In the genomic region with DNA sequence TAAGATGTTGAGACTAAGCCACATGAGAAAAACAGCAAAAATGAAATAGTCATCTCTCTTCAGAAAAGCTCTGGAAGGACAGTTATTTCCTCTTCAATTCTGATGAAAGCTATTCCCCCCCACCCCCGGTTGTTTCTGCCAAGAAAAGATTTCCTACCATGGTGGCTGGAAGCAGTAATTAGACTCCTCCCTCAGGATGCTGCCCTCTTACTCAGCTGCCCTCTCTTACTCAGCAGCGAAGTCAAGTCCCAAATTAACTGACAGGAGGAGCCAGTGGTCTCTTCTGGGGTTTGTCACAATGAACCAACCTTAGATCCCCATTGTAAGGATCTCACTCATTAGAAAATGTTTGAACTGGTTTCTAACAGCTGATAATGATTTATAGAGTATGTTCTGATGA, we compare ENCODE assay signal across 13 cellular contexts. TPM values are rescaled to one million over a fixed set of nuclear protein-coding genes. Genes with fewer than 3 reads are reported as not detected.
A peak's percentile ranks its signal among the peaks of the same experiment; 100 is the strongest.
DNase-seq lines count a peak whose midpoint lies in the region; ATAC-seq and TF ChIP-seq lines count a peak whose summit lies in the region.
"Had no signal": no experiment of that assay in that cellular context is flagged by ENCODE, and none has a peak within 500 bp of the region (broad histone marks: within the 10 kb centered on the region; RNA-seq: fewer than 3 reads in every experiment).

No MANE protein-coding gene starts in this region.

- no peak overlapping the region for H3K4ac ChIP-seq in IMR-90 (ENCODE audit: low read depth, low read length)

- no peak for TF ChIP-seq POLR2A in IMR-90 (IDR thresholded peaks at IDR 0.05; ENCODE audit: low read depth, low read length)

- no peaks in the 10 kb centered on the region; the same call in 1 of the 2 replicates for H3K4me1 ChIP-seq in IMR-90 (ENCODE audit: control insufficient read depth, insufficient read depth, low read length)
- H3K4me1 ChIP-seq: left ventricle myocardium inferior, prostate gland had no signal

- H3K18ac ChIP-seq in IMR-90 (ENCODE audit: low read depth, low read length), result no peak overlapping the region

- dilution Hi-C loops in IMR-90 (cut with HindIII; ENCODE audit: low sequenced_read_pairs, unreplicated experiment), result no loop called here

- no peak overlapping the region for H3K14ac ChIP-seq in IMR-90 (replicated peaks; ENCODE audit: low read depth, low read length)

- no peak for TF ChIP-seq RAD21 in IMR-90 (IDR thresholded peaks at IDR 0.05; ENCODE audit: low read length)

- no peak overlapping the region for H2AK9ac ChIP-seq in IMR-90 (replicated peaks; ENCODE audit: low read depth, low read length, poor library complexity)

- no peak overlapping the region for H2BK5ac ChIP-seq in IMR-90 (ENCODE audit: low read depth, low read length, poor library complexity, severe bottlenecking)

- H4K5ac ChIP-seq in IMR-90 (ENCODE audit: low read depth, low read length), result no peak overlapping the region

- no peak overlapping the region for H2BK15ac ChIP-seq in IMR-90 (ENCODE audit: low read depth, low read length)

- no peaks in the 10 kb centered on the region; the same call in 1 of the 2 replicates for H3K9me1 ChIP-seq in IMR-90 (ENCODE audit: insufficient read depth, low read length)

- H3K9me3 Mint-ChIP-seq in activated CD4-positive, alpha-beta T cell treated with anti-CD3 and anti-CD28 coated beads for 36 hours (ENCODE audit: low read depth), result no peaks in the 10 kb centered on the region
- no peaks in the 10 kb centered on the region for H3K9me3 Mint-ChIP-seq in activated CD4-positive, alpha-beta T cell treated with anti-CD3 and anti-CD28 coated beads, Interleukin-2, amount 10 ng/mL, durations not matched to agents 7 days and 5 days

- no peaks in the 10 kb centered on the region for H3K79me1 ChIP-seq in IMR-90 (ENCODE audit: low read depth in 1 of 2, low read length in 2 of 2)

- H2BK20ac ChIP-seq in IMR-90 (ENCODE audit: low read depth, low read length), result no peak overlapping the region

- H3K4me3 Mint-ChIP-seq in activated CD4-positive, alpha-beta T cell treated with anti-CD3 and anti-CD28 coated beads for 36 hours, result no peak overlapping the region
- H3K4me3 Mint-ChIP-seq in activated CD4-positive, alpha-beta T cell treated with anti-CD3 and anti-CD28 coated beads, Interleukin-2, amount 10 ng/mL, durations not matched to agents 7 days and 5 days, result no peak overlapping the region

- no peak overlapping the region for H3K4me3 ChIP-seq in IMR-90 (ENCODE audit: insufficient read depth, low read depth, low read length)
- H3K4me3 ChIP-seq: left ventricle myocardium inferior, prostate gland had no signal

- CTCF ChIA-PET in activated CD4-positive, alpha-beta T cell treated with anti-CD3 and anti-CD28 coated beads for 36 hours (lab: Charles Lee), result interaction anchor here (0.8 kb wide), 1 partner anchor 103 kb away, joined by 3 read pairs; no protein-coding TSS in a partner anchor
- CTCF ChIA-PET in activated CD4-positive, alpha-beta T cell treated with anti-CD3 and anti-CD28 coated beads, Interleukin-2, amount 10 ng/mL, durations not matched to agents 7 days and 5 days (lab: Charles Lee), result no interaction called here
- CTCF ChIA-PET in IMR-90 (lab: Yijun Ruan, JAX), result no interaction called here

- DNase-seq in activated CD4-positive, alpha-beta T cell treated with anti-CD3 and anti-CD28 coated beads for 36 hours, result peak; percentile 18
- DNase-seq in activated CD4-positive, alpha-beta T cell treated with anti-CD3 and anti-CD28 coated beads, Interleukin-2, amount 10 ng/mL, durations not matched to agents 7 days and 5 days, result no peak
- DNase-seq in IMR-90 (peak; percentile 74), caudate nucleus (lab: John Stamatoyannopoulos, UW) (no peak), lung microvascular endothelial cell (ENCODE audit: low read depth in 2 of 2) (peak; percentile 13 to 73)
- DNase-seq in activated T-cell treated with anti-CD3 and anti-CD28 coated beads, Interleukin-2, amount 50 U/mL, for 1 hour, result no peak
- DNase-seq: activated effector memory CD4-positive, alpha-beta T cell treated with anti-CD3 and anti-CD28 coated beads, Interleukin-2, amount 50 U/mL, for 16 hours; AML-193; KBM-7; left ventricle myocardium inferior had no signal

- no peak overlapping the region for H3K9ac ChIP-seq in IMR-90 (ENCODE audit: low read depth, low read length)

- no peak overlapping the region for H2BK120ac ChIP-seq in IMR-90 (ENCODE audit: low read depth, low read length)

- H2AFZ ChIP-seq in IMR-90 (replicated peaks; ENCODE audit: low read length, poor library complexity), result no peak overlapping the region

- intact Hi-C loops in activated CD4-positive, alpha-beta T cell treated with anti-CD3 and anti-CD28 coated beads for 36 hours (cut with DNase I, micrococcal nuclease), result no loop called here
- intact Hi-C loops in IMR-90 (cut with micrococcal nuclease), result no loop called here

- in situ Hi-C loops in IMR-90 (cut with MboI; ENCODE audit: low sequenced_read_pairs), result no loop called here

- peak overlapping the region; percentile 19 for H3K27ac Mint-ChIP-seq in activated CD4-positive, alpha-beta T cell treated with anti-CD3 and anti-CD28 coated beads for 36 hours
- no peak overlapping the region for H3K27ac Mint-ChIP-seq in activated CD4-positive, alpha-beta T cell treated with anti-CD3 and anti-CD28 coated beads, Interleukin-2, amount 10 ng/mL, durations not matched to agents 7 days and 5 days

- H3K4me1 Mint-ChIP-seq in activated CD4-positive, alpha-beta T cell treated with anti-CD3 and anti-CD28 coated beads for 36 hours, result peaks cover 6% of the 10 kb centered on the region
- H3K4me1 Mint-ChIP-seq in activated CD4-positive, alpha-beta T cell treated with anti-CD3 and anti-CD28 coated beads, Interleukin-2, amount 10 ng/mL, durations not matched to agents 7 days and 5 days, result no peaks in the 10 kb centered on the region

- H2AK5ac ChIP-seq in IMR-90 (ENCODE audit: low read depth, low read length), result no peak overlapping the region

- H3K27ac ChIP-seq in IMR-90 (ENCODE audit: insufficient read depth, low read length) (no peak overlapping the region), caudate nucleus (ENCODE audit: low read depth, low read length) (peak overlapping the region; percentile 59)
- H3K27ac ChIP-seq: left ventricle myocardium inferior, prostate gland had no signal

- peaks cover 16% of the 10 kb centered on the region for H3K27me3 ChIP-seq in IMR-90 (ENCODE audit: control insufficient read depth, insufficient read depth, low read length)

- no peaks in the 10 kb centered on the region for H3K9me3 ChIP-seq in IMR-90 (ENCODE audit: control insufficient read depth, insufficient read depth, low read length)
- H3K9me3 ChIP-seq: left ventricle myocardium inferior, prostate gland had no signal

- H4K91ac ChIP-seq in IMR-90 (ENCODE audit: insufficient read depth, low read depth, low read length), result no peak overlapping the region

- POLR2A ChIA-PET in activated CD4-positive, alpha-beta T cell treated with anti-CD3 and anti-CD28 coated beads for 36 hours (lab: Charles Lee), result no interaction called here
- POLR2A ChIA-PET in activated CD4-positive, alpha-beta T cell treated with anti-CD3 and anti-CD28 coated beads, Interleukin-2, amount 10 ng/mL, durations not matched to agents 7 days and 5 days (lab: Charles Lee), result no interaction called here
- POLR2A ChIA-PET in IMR-90 (lab: Charles Lee; ENCODE audit: unreplicated experiment), result no interaction called here

- no peaks in the 10 kb centered on the region for H3K27me3 Mint-ChIP-seq in activated CD4-positive, alpha-beta T cell treated with anti-CD3 and anti-CD28 coated beads for 36 hours
- H3K27me3 Mint-ChIP-seq in activated CD4-positive, alpha-beta T cell treated with anti-CD3 and anti-CD28 coated beads, Interleukin-2, amount 10 ng/mL, durations not matched to agents 7 days and 5 days, result no peaks in the 10 kb centered on the region

- no peaks in the 10 kb centered on the region for H4K20me1 ChIP-seq in IMR-90 (ENCODE audit: insufficient read depth, low read length)

- H3K36me3 ChIP-seq in IMR-90 (ENCODE audit: control insufficient read depth, insufficient read depth, low read length), result peaks cover 4% of the 10 kb centered on the region
- H3K36me3 ChIP-seq: prostate gland had no signal

- ATAC-seq in activated CD4-positive, alpha-beta T cell treated with anti-CD3 and anti-CD28 coated beads for 36 hours, result peak; percentile 68
- ATAC-seq in IMR-90 (ENCODE audit: low read depth) (peak; percentile 54; the same call in 1 of the 2 replicates), GM19455 (IDR thresholded peaks at IDR 0.05; ENCODE audit: unreplicated experiment) (no peak), GM21390 (IDR thresholded peaks at IDR 0.05; ENCODE audit: unreplicated experiment) (no peak)

- no peak overlapping the region for H3K4me2 ChIP-seq in IMR-90 (ENCODE audit: low read depth, low read length)

- no peak overlapping the region for H3K56ac ChIP-seq in IMR-90 (ENCODE audit: extremely low read depth, insufficient read depth, low read length)

- no CpG with 5 or more reads among the region's 2 CpGs for WGBS in IMR-90 (ENCODE audit: extremely low coverage in 2 of 2, insufficient read length in 1 of 2), 2 experiments

- peaks cover 9% of the 10 kb centered on the region for H3K36me3 Mint-ChIP-seq in activated CD4-positive, alpha-beta T cell treated with anti-CD3 and anti-CD28 coated beads for 36 hours (ENCODE audit: low read depth)
- H3K36me3 Mint-ChIP-seq in activated CD4-positive, alpha-beta T cell treated with anti-CD3 and anti-CD28 coated beads, Interleukin-2, amount 10 ng/mL, durations not matched to agents 7 days and 5 days (ENCODE audit: low read depth), result peaks cover 10% of the 10 kb centered on the region

- H3K23ac ChIP-seq in IMR-90 (ENCODE audit: low read depth, low read length), result no peak overlapping the region

- no TSS peak for BruUV-seq in IMR-90 (replicated peaks; lab: Mats Ljungman, UMichigan)

- TF ChIP-seq CTCF in IMR-90 (conservative IDR thresholded peaks at IDR 0.05; ENCODE audit: low read depth, low read length), result 0 out of 2 replicates have a peak, but pooled peaks have one; percentile 6

- H4K8ac ChIP-seq in IMR-90 (ENCODE audit: low read depth in 2 of 2, low read length in 2 of 2), result no peak overlapping the region

RNA-seq across cellular contexts. Expression of gene GPM6B, which starts 38.0 kb away (rescaled TPM):
- total RNA-seq in activated CD4-positive, alpha-beta T cell treated with anti-CD3 and anti-CD28 coated beads for 36 hours, result under 1 TPM in 1 of 2 experiments, not detected in 1; 0.14 TPM
- not detected for total RNA-seq in activated CD4-positive, alpha-beta T cell treated with anti-CD3 and anti-CD28 coated beads, Interleukin-2, amount 10 ng/mL, durations not matched to agents 7 days and 5 days
- 4.2 and 5.9 TPM in 2 replicates for total RNA-seq in IMR-90 (2012; rRNA removed)
- polyA plus RNA-seq in IMR-90 (2012; rRNA removed), result 3.4 and 4.2 TPM in 2 replicates
- 1.7 and 1.9 TPM in 2 replicates for polyA plus RNA-seq in IMR-90 (2012; cell fraction: cytosol; rRNA removed)
- polyA plus RNA-seq in IMR-90 (2012; cell fraction: nucleus; rRNA removed; ENCODE audit: low replicate concordance), result 0.37 and 1.2 TPM in 2 replicates
- 0.22 TPM in 1 of 2 replicates, not detected in the other for total RNA-seq in lung microvascular endothelial cell

RNA-seq across cellular contexts. Expression of gene OFD1, which starts 44.4 kb away (rescaled TPM):
- 10 to 100 TPM; 28.0 to 32.4 TPM for total RNA-seq in activated CD4-positive, alpha-beta T cell treated with anti-CD3 and anti-CD28 coated beads for 36 hours
- total RNA-seq in activated CD4-positive, alpha-beta T cell treated with anti-CD3 and anti-CD28 coated beads, Interleukin-2, amount 10 ng/mL, durations not matched to agents 7 days and 5 days, result 10 to 100 TPM; 32.5 to 35.0 TPM
- total RNA-seq in IMR-90 (2012; rRNA removed) (8.4 and 10.6 TPM in 2 replicates), lung microvascular endothelial cell (4.6 and 5.6 TPM in 2 replicates)
- 7.7 and 8.6 TPM in 2 replicates for polyA plus RNA-seq in IMR-90 (2012; rRNA removed)
- 2.5 and 5.2 TPM in 2 replicates for polyA plus RNA-seq in IMR-90 (2012; cell fraction: cytosol; rRNA removed)
- polyA plus RNA-seq in IMR-90 (2012; cell fraction: nucleus; rRNA removed; ENCODE audit: low replicate concordance), result 19.8 and 41.0 TPM in 2 replicates

RNA-seq across cellular contexts. Expression of gene TRAPPC2, which starts 44.5 kb away (rescaled TPM):
- 10 to 100 TPM; 10.3 to 16.4 TPM for total RNA-seq in activated CD4-positive, alpha-beta T cell treated with anti-CD3 and anti-CD28 coated beads for 36 hours
- total RNA-seq in activated CD4-positive, alpha-beta T cell treated with anti-CD3 and anti-CD28 coated beads, Interleukin-2, amount 10 ng/mL, durations not matched to agents 7 days and 5 days, result 10 to 100 TPM; 20.2 to 22.2 TPM
- total RNA-seq in IMR-90 (2012; rRNA removed), result 13.8 and 19.2 TPM in 2 replicates
- 6.7 and 11.3 TPM in 2 replicates for polyA plus RNA-seq in IMR-90 (2012; rRNA removed)
- polyA plus RNA-seq in IMR-90 (2012; cell fraction: cytosol; rRNA removed), result 4.9 and 10.1 TPM in 2 replicates
- 7.3 and 28.8 TPM in 2 replicates for polyA plus RNA-seq in IMR-90 (2012; cell fraction: nucleus; rRNA removed; ENCODE audit: low replicate concordance)
- 10.9 TPM in 2 replicates for total RNA-seq in lung microvascular endothelial cell

Comparison
In these comparisons a context has a peak if more than half of its experiments do, and no peak if none do; other contexts are left out.
1. DNase-seq: peak in activated CD4-positive, alpha-beta T cell treated with anti-CD3 and anti-CD28 coated beads for 36 hours (single experiment), IMR-90 (single experiment) and lung microvascular endothelial cell (2 of 2); none in activated CD4-positive, alpha-beta T cell treated with anti-CD3 and anti-CD28 coated beads, Interleukin-2, amount 10 ng/mL, durations not matched to agents 7 days and 5 days (single experiment), caudate nucleus (0 of 61) and activated T-cell treated with anti-CD3 and anti-CD28 coated beads, Interleukin-2, amount 50 U/mL, for 1 hour (single experiment).
2. ATAC-seq: peak in activated CD4-positive, alpha-beta T cell treated with anti-CD3 and anti-CD28 coated beads for 36 hours (single experiment) and IMR-90 (single experiment); none in GM19455 (single experiment) and GM21390 (single experiment).